27 cellular contexts compared by ENCODE assay signal in the genomic region with DNA sequence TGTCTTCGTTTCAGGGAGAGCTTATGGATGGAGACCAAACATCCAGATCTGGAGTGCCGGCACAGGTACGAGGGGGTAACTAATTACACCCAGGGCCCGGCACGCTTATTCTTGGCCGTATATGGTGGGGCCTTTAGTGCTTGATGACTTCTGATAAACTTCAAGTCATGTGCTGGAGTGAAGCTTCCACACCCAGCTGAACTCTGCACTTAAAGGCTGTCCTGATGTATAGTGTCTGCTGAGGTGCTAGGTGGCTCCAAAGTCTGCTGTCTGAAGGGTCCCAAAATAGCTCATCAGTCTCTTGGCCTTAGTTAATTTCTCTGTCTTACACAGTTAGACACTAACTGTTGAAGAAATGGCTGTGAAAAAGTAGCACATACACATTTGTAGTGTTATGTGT.
"Had no signal": no experiment of that assay in that cellular context is flagged by ENCODE, and none has a peak within 500 bp of the region (broad histone marks: within the 10 kb centered on the region; RNA-seq: fewer than 3 reads in every experiment).

No MANE protein-coding gene starts in this region.

- FAIRE-seq: keratinocyte had no signal

- H3K27me3 ChIP-seq: breast epithelium, dorsolateral prefrontal cortex, gastroesophageal sphincter, right lobe of liver, uterus had no signal

- H3K27ac Mint-ChIP-seq: activated B cell treated with CpG ODN at 0.5 μM for 24 hours; activated CD8-positive, alpha-beta T cell treated with anti-CD3 and anti-CD28 coated beads for 36 hours; activated T-helper 1 cell treated with anti-CD3 and anti-CD28 coated beads, Interleukin-12 subunit alpha, Interleukin-12 subunit beta, Interleukin-2, Interleukin-4 antibody, amounts not matched to agents 30 ng/mL and 10 ng/mL and 1 ng/mL, durations not matched to agents 14 hours and 24 hours and 36 hours; stimulated activated effector memory CD8-positive, alpha-beta T cell treated with anti-CD3 and anti-CD28 coated beads, Interleukin-12 subunit alpha, Interleukin-12 subunit beta, amount 100 ng/mL, for 72 hours; stimulated activated naive CD8-positive, alpha-beta T cell treated with anti-CD3 and anti-CD28 coated beads, Interleukin-15, Interleukin-2, amounts not matched to agents 100 ng/mL and 50 ng/mL, for 24 hours; type B pancreatic cell had no signal

- H3K27ac ChIP-seq: breast epithelium, coronary artery, dorsolateral prefrontal cortex, gastroesophageal sphincter, right lobe of liver, skin epidermis, uterus had no signal

- H3K4me3 Mint-ChIP-seq: activated B cell treated with CpG ODN at 0.5 μM for 24 hours; activated CD8-positive, alpha-beta T cell treated with anti-CD3 and anti-CD28 coated beads for 36 hours; activated T-helper 1 cell treated with anti-CD3 and anti-CD28 coated beads, Interleukin-12 subunit alpha, Interleukin-12 subunit beta, Interleukin-2, Interleukin-4 antibody, amounts not matched to agents 30 ng/mL and 10 ng/mL and 1 ng/mL, durations not matched to agents 14 hours and 24 hours and 36 hours; natural killer cell; stimulated activated effector memory CD8-positive, alpha-beta T cell treated with anti-CD3 and anti-CD28 coated beads, Interleukin-12 subunit alpha, Interleukin-12 subunit beta, amount 100 ng/mL, for 72 hours; stimulated activated naive CD8-positive, alpha-beta T cell treated with anti-CD3 and anti-CD28 coated beads, Interleukin-15, Interleukin-2, amounts not matched to agents 100 ng/mL and 50 ng/mL, for 24 hours; type B pancreatic cell had no signal

- H3K4me3 ChIP-seq: breast epithelium, coronary artery, dorsolateral prefrontal cortex, gastroesophageal sphincter, right lobe of liver, skin epidermis, uterus had no signal

- H3K27me3 Mint-ChIP-seq: activated B cell treated with CpG ODN at 0.5 μM for 24 hours; activated CD8-positive, alpha-beta T cell treated with anti-CD3 and anti-CD28 coated beads for 36 hours; stimulated activated naive CD8-positive, alpha-beta T cell treated with anti-CD3 and anti-CD28 coated beads, Interleukin-15, Interleukin-2, amounts not matched to agents 100 ng/mL and 50 ng/mL, for 24 hours; type B pancreatic cell had no signal

- H3K36me3 ChIP-seq: uterus had no signal

- H3K9me3 Mint-ChIP-seq: activated B cell treated with CpG ODN at 0.5 μM for 24 hours; activated CD8-positive, alpha-beta T cell treated with anti-CD3 and anti-CD28 coated beads for 36 hours; activated T-helper 1 cell treated with anti-CD3 and anti-CD28 coated beads, Interleukin-12 subunit alpha, Interleukin-12 subunit beta, Interleukin-2, Interleukin-4 antibody, amounts not matched to agents 30 ng/mL and 10 ng/mL and 1 ng/mL, durations not matched to agents 14 hours and 24 hours and 36 hours; natural killer cell; stimulated activated effector memory CD8-positive, alpha-beta T cell treated with anti-CD3 and anti-CD28 coated beads, Interleukin-12 subunit alpha, Interleukin-12 subunit beta, amount 100 ng/mL, for 72 hours; stimulated activated naive CD8-positive, alpha-beta T cell treated with anti-CD3 and anti-CD28 coated beads, Interleukin-15, Interleukin-2, amounts not matched to agents 100 ng/mL and 50 ng/mL, for 24 hours; type B pancreatic cell had no signal

- ATAC-seq: activated CD8-positive, alpha-beta T cell treated with anti-CD3 and anti-CD28 coated beads for 36 hours; gastroesophageal sphincter; natural killer cell; right lobe of liver; stimulated activated effector memory CD8-positive, alpha-beta T cell treated with anti-CD3 and anti-CD28 coated beads, Interleukin-12 subunit alpha, Interleukin-12 subunit beta, amount 100 ng/mL, for 72 hours had no signal

- H3K9me3 ChIP-seq: breast epithelium, gastroesophageal sphincter, right lobe of liver, uterus had no signal

- H3K4me1 ChIP-seq: breast epithelium, right lobe of liver, uterus had no signal

- DNase-seq: activated B cell treated with CpG ODN at 0.5 μM for 24 hours; activated CD4-positive, alpha-beta T cell treated with anti-CD3 and anti-CD28 coated beads, Interleukin-2, amount 50 U/mL, for 1 hour; activated CD8-positive, alpha-beta T cell treated with anti-CD3 and anti-CD28 coated beads for 36 hours; activated gamma-delta T cell treated with Interleukin-2 at 50 U/mL for 16 hours; activated naive CD4-positive, alpha-beta T cell treated with anti-CD3 and anti-CD28 coated beads, Interleukin-2, amount 50 U/mL, for 16 hours; activated T-cell treated with anti-CD3 and anti-CD28 coated beads for 4 hours; cerebellar nuclear complex; dorsolateral prefrontal cortex; effector memory CD4-positive, alpha-beta T cell; hippocampal formation; left cardiac atrium; midbrain; natural killer cell; right lobe of liver; stimulated activated CD4-positive, alpha-beta T cell treated with anti-CD3 and anti-CD28 coated beads, Interleukin-4, amount 100 ng/mL, for 24 hours; substantia nigra; T-helper 2 cell; uterus had no signal
